In genomic region chr19:16283103-16283469, GRCh38 we compare ENCODE assay signal across 9 cellular contexts. TPM values are rescaled to one million over a fixed set of nuclear protein-coding genes. Genes with fewer than 3 reads are reported as not detected.
DNase-seq lines count a peak whose midpoint lies in the region; ATAC-seq and TF ChIP-seq lines count a peak whose summit lies in the region.
"Had no signal": no experiment of that assay in that cellular context is flagged by ENCODE, and none has a peak within 500 bp of the region (broad histone marks: within the 10 kb centered on the region; RNA-seq: fewer than 3 reads in every experiment).

No MANE protein-coding gene starts in this region.

- ATAC-seq in activated CD8-positive, alpha-beta T cell treated with anti-CD3 and anti-CD28 coated beads, Interleukin-2, amount 10 ng/mL, durations not matched to agents 7 days and 5 days: no peak
- no peak for ATAC-seq in activated CD8-positive, alpha-beta T cell treated with anti-CD3 and anti-CD28 coated beads for 36 hours

- TF ChIP-seq POLR2A in thyroid gland (IDR thresholded peaks at IDR 0.05): no peak

- no peaks in the 10 kb centered on the region for H3K9me3 Mint-ChIP-seq in activated CD8-positive, alpha-beta T cell treated with anti-CD3 and anti-CD28 coated beads, Interleukin-2, amount 10 ng/mL, durations not matched to agents 7 days and 5 days (ENCODE audit: insufficient read depth)
- H3K9me3 Mint-ChIP-seq in activated CD8-positive, alpha-beta T cell treated with anti-CD3 and anti-CD28 coated beads for 36 hours: no peaks in the 10 kb centered on the region
- H3K9me3 Mint-ChIP-seq in chondrocyte (ENCODE audit: low read depth) (no peaks in the 10 kb centered on the region), mesothelial cell of epicardium (no peaks in the 10 kb centered on the region)

- CTCF ChIA-PET in activated CD8-positive, alpha-beta T cell treated with anti-CD3 and anti-CD28 coated beads, Interleukin-2, amount 10 ng/mL, durations not matched to agents 7 days and 5 days (lab: Charles Lee): interaction anchor here (1.1 to 1.7 kb wide), 2 partner anchors 100 to 103 kb away, joined by 4 to 5 read pairs; no protein-coding TSS in a partner anchor
- CTCF ChIA-PET in activated CD8-positive, alpha-beta T cell treated with anti-CD3 and anti-CD28 coated beads for 36 hours (lab: Charles Lee): interaction anchor here (1.2 to 2.1 kb wide), 6 partner anchors 35 to 135 kb away, joined by 3 to 9 read pairs (median 4); no protein-coding TSS in a partner anchor

- TF ChIP-seq CTCF in activated CD8-positive, alpha-beta T cell treated with anti-CD3 and anti-CD28 coated beads for 36 hours (IDR thresholded peaks at IDR 0.05): no peak
- TF ChIP-seq CTCF in chondrocyte (IDR thresholded peaks at IDR 0.05) (no peak), mesothelial cell of epicardium (IDR thresholded peaks at IDR 0.05; ENCODE audit: unreplicated experiment) (no peak), thyroid gland (IDR thresholded peaks at IDR 0.05) (no peak)

- peak overlapping the region; percentile 57 for H3K4me3 Mint-ChIP-seq in activated CD8-positive, alpha-beta T cell treated with anti-CD3 and anti-CD28 coated beads, Interleukin-2, amount 10 ng/mL, durations not matched to agents 7 days and 5 days
- H3K4me3 Mint-ChIP-seq in activated CD8-positive, alpha-beta T cell treated with anti-CD3 and anti-CD28 coated beads for 36 hours: no peak overlapping the region
- peak overlapping the region; percentile 41 for H3K4me3 Mint-ChIP-seq in chondrocyte (ENCODE audit: unreplicated experiment)
- no peak overlapping the region for H3K4me3 Mint-ChIP-seq in mesothelial cell of epicardium

- no peak overlapping the region for H3K4me3 ChIP-seq in thyroid gland (replicated peaks in 1 of 3)

- DNase-seq in activated CD8-positive, alpha-beta T cell treated with anti-CD3 and anti-CD28 coated beads, Interleukin-2, amount 10 ng/mL, durations not matched to agents 7 days and 5 days: no peak
- DNase-seq in activated CD8-positive, alpha-beta T cell treated with anti-CD3 and anti-CD28 coated beads for 36 hours: no peak
- DNase-seq in chondrocyte (ENCODE audit: low spot score): no peak
- DNase-seq in mesothelial cell of epicardium (ENCODE audit: low spot score in 2 of 2, unreplicated experiment in 2 of 2): no peak
- no peak for DNase-seq in thyroid gland
- DNase-seq in germinal center (ENCODE audit: low spot score): no peak
- DNase-seq in activated effector memory CD4-positive, alpha-beta T cell treated with anti-CD3 and anti-CD28 coated beads, Interleukin-2, amount 50 U/mL, for 16 hours: no peak
- DNase-seq in foreskin melanocyte: no peak

- H3K27ac ChIP-seq in thyroid gland: peak overlapping the region; percentile 72 to 88 (median 78)
- H3K27ac ChIP-seq: KMS-11 had no signal

- peak overlapping the region; percentile 2 for H3K27ac Mint-ChIP-seq in activated CD8-positive, alpha-beta T cell treated with anti-CD3 and anti-CD28 coated beads, Interleukin-2, amount 10 ng/mL, durations not matched to agents 7 days and 5 days
- H3K27ac Mint-ChIP-seq in activated CD8-positive, alpha-beta T cell treated with anti-CD3 and anti-CD28 coated beads for 36 hours: no peak overlapping the region
- H3K27ac Mint-ChIP-seq in chondrocyte (ENCODE audit: unreplicated experiment) (peak overlapping the region; percentile 94), mesothelial cell of epicardium (peak overlapping the region; percentile 96)

- H3K4me1 ChIP-seq in thyroid gland: peaks cover 19 to 42% of the 10 kb centered on the region in 2 donors

- H3K36me3 Mint-ChIP-seq in activated CD8-positive, alpha-beta T cell treated with anti-CD3 and anti-CD28 coated beads, Interleukin-2, amount 10 ng/mL, durations not matched to agents 7 days and 5 days (ENCODE audit: low read depth): no peaks in the 10 kb centered on the region
- H3K36me3 Mint-ChIP-seq in activated CD8-positive, alpha-beta T cell treated with anti-CD3 and anti-CD28 coated beads for 36 hours (ENCODE audit: low read depth): no peaks in the 10 kb centered on the region
- H3K36me3 Mint-ChIP-seq in chondrocyte (ENCODE audit: low read depth): no peaks in the 10 kb centered on the region
- no peaks in the 10 kb centered on the region for H3K36me3 Mint-ChIP-seq in mesothelial cell of epicardium

- H3K9me3 ChIP-seq in thyroid gland: no peaks in the 10 kb centered on the region

- WGBS in thyroid gland, 2 donors: 53 to 66% methylated on average over 3 of the region's 3 CpGs

- H3K27me3 Mint-ChIP-seq in activated CD8-positive, alpha-beta T cell treated with anti-CD3 and anti-CD28 coated beads, Interleukin-2, amount 10 ng/mL, durations not matched to agents 7 days and 5 days (ENCODE audit: low read depth): peaks cover 44% of the 10 kb centered on the region
- H3K27me3 Mint-ChIP-seq in activated CD8-positive, alpha-beta T cell treated with anti-CD3 and anti-CD28 coated beads for 36 hours: peaks cover 12% of the 10 kb centered on the region
- H3K27me3 Mint-ChIP-seq in chondrocyte (ENCODE audit: low read depth) (peaks cover 13% of the 10 kb centered on the region), mesothelial cell of epicardium (ENCODE audit: low read depth) (peaks cover 22% of the 10 kb centered on the region)

- peaks cover 31% of the 10 kb centered on the region for H3K4me1 Mint-ChIP-seq in activated CD8-positive, alpha-beta T cell treated with anti-CD3 and anti-CD28 coated beads, Interleukin-2, amount 10 ng/mL, durations not matched to agents 7 days and 5 days (ENCODE audit: low read depth)
- H3K4me1 Mint-ChIP-seq in activated CD8-positive, alpha-beta T cell treated with anti-CD3 and anti-CD28 coated beads for 36 hours (ENCODE audit: low read depth): peaks cover 37% of the 10 kb centered on the region
- H3K4me1 Mint-ChIP-seq in chondrocyte (ENCODE audit: low read depth): peaks cover 28% of the 10 kb centered on the region
- peaks cover 18% of the 10 kb centered on the region for H3K4me1 Mint-ChIP-seq in mesothelial cell of epicardium

- POLR2A ChIA-PET in activated CD8-positive, alpha-beta T cell treated with anti-CD3 and anti-CD28 coated beads, Interleukin-2, amount 10 ng/mL, durations not matched to agents 7 days and 5 days (lab: Charles Lee): interaction anchor here (0.9 to 1.8 kb wide), 4 partner anchors 24 to 88 kb away, joined by 3 to 5 read pairs (median 4); partner anchors contain the start of gene KLF2
- POLR2A ChIA-PET in activated CD8-positive, alpha-beta T cell treated with anti-CD3 and anti-CD28 coated beads for 36 hours (lab: Charles Lee): interaction anchor here (1.0 to 1.1 kb wide), 2 partner anchors 41 to 45 kb away, joined by 3 to 4 read pairs; no protein-coding TSS in a partner anchor

- no peaks in the 10 kb centered on the region for H3K27me3 ChIP-seq in thyroid gland

- intact Hi-C loops in activated CD8-positive, alpha-beta T cell treated with anti-CD3 and anti-CD28 coated beads for 36 hours (cut with micrococcal nuclease): no loop called here
- intact Hi-C loops in thyroid gland (cut with DNase I): no loop called here

- H3K36me3 ChIP-seq in thyroid gland: no peaks in the 10 kb centered on the region

RNA-seq across cellular contexts. Expression of gene KLF2, which starts 41.5 kb away (rescaled TPM):
- total RNA-seq in activated CD8-positive, alpha-beta T cell treated with anti-CD3 and anti-CD28 coated beads, Interleukin-2, amount 10 ng/mL, durations not matched to agents 7 days and 5 days: 100 to 1,000 TPM in 1 of 2 experiments, 10 to 100 TPM in 1; 96.0 to 100 TPM
- total RNA-seq in activated CD8-positive, alpha-beta T cell treated with anti-CD3 and anti-CD28 coated beads for 36 hours: 1 to 10 TPM in 1 of 2 experiments, under 1 TPM in 1; 0.94 to 1.0 TPM
- total RNA-seq in chondrocyte (44.7 to 50.9 TPM (median 49.4 TPM) in 3 replicates), mesothelial cell of epicardium (10.9 to 12.8 TPM (median 12.3 TPM) in 3 replicates), thyroid gland (10 to 100 TPM in 3 of 4 donors, 1 to 10 TPM in 1; 9.1 to 15.9 (median 14.0) TPM)

Comparison
In these comparisons a context has a peak if more than half of its experiments do, and no peak if none do; other contexts are left out.
1. H3K4me3 Mint-ChIP-seq: peak in activated CD8-positive, alpha-beta T cell treated with anti-CD3 and anti-CD28 coated beads, Interleukin-2, amount 10 ng/mL, durations not matched to agents 7 days and 5 days (single experiment) and chondrocyte (single experiment); none in activated CD8-positive, alpha-beta T cell treated with anti-CD3 and anti-CD28 coated beads for 36 hours (single experiment) and mesothelial cell of epicardium (single experiment).